ENCODE assay signal across 10 cellular contexts in the genomic region with DNA sequence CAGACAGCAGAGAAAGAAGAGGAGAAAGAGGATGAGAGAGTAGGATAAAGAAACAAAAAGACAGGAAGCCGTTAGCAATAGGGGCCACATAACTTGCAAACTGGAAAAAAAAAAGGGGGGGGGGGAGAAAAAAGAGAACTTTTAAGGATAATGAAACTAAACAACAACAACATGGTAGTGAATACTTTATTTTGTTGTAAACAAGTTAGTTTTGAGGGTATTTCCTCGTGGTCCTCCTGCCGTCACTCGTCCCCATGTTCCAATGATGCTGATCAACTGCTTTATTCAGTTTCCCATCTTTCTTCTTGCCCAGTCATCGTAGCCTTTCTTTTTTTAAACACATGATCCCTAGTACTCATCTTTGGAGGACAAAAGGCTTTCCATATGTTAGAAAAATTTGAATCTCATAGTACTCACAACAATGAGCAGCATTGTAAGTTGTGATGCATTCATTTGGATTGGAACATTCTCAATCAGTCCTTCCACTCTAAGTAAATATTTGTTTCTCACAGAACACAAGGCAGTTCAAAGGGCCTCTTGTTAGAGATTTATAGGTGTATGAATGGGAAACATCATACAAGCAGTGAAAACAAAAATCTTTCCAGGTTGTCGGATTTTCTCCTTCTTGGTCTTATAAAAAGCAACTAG. TPM values are rescaled to one million over a fixed set of nuclear protein-coding genes. Genes with fewer than 3 reads are reported as not detected.
DNase-seq lines count a peak whose midpoint lies in the region; ATAC-seq and TF ChIP-seq lines count a peak whose summit lies in the region.
"Had no signal": no experiment of that assay in that cellular context is flagged by ENCODE, and none has a peak within 500 bp of the region (broad histone marks: within the 10 kb centered on the region; RNA-seq: fewer than 3 reads in every experiment).

No MANE protein-coding gene starts in this region.

- peaks cover 16% of the 10 kb centered on the region for H3K36me3 ChIP-seq in mammary epithelial cell (ENCODE audit: insufficient read depth, low read length)

- no peaks in the 10 kb centered on the region for H3K27me3 ChIP-seq in mammary epithelial cell (ENCODE audit: insufficient read depth, low read length)

- H3K9me3 ChIP-seq in mammary epithelial cell (replicated peaks; ENCODE audit: insufficient read depth, low read length): no peaks in the 10 kb centered on the region

- peak; percentile 82 for DNase-seq in COLO829 (ENCODE audit: low spot score)
- peak; percentile 72 for DNase-seq in NCI-H1048 (lab: John Stamatoyannopoulos, UW)
- DNase-seq in mammary epithelial cell: peak; percentile 39
- DNase-seq in midbrain (lab: John Stamatoyannopoulos, UW): peak; percentile 9
- no peak for DNase-seq in posterior vena cava (ENCODE audit: low spot score)
- DNase-seq in SKM-1 (lab: John Stamatoyannopoulos, UW; ENCODE audit: unreplicated experiment): no peak
- no peak for DNase-seq in activated CD4-positive, CD25-positive, alpha-beta regulatory T cell (lab: John Stamatoyannopoulos, UW)
- DNase-seq: small intestine had no signal

- CTCF ChIA-PET in mammary epithelial cell (lab: Charles Lee; ENCODE audit: low non-redundant PET): no interaction called here

- TF ChIP-seq CTCF in mammary epithelial cell (conservative IDR thresholded peaks at IDR 0.05 in 1 of 2, IDR thresholded peaks at IDR 0.05 in 1 of 2; ENCODE audit: extremely low read depth in 1 of 2, insufficient read depth in 1 of 2, low read depth in 1 of 2, low read length in 2 of 2): no peak

- dilution Hi-C loops in mammary epithelial cell (cut with HindIII; ENCODE audit: low sequenced_read_pairs): no loop called here

- H4K20me1 ChIP-seq in mammary epithelial cell (ENCODE audit: insufficient read depth, low read length): no peaks in the 10 kb centered on the region

- H3K4me1 ChIP-seq in mammary epithelial cell (ENCODE audit: insufficient read depth, low read length): peaks cover 62% of the 10 kb centered on the region

- in situ Hi-C loops in mammary epithelial cell (cut with MboI; ENCODE audit: low sequenced_read_pairs in 2 of 2): no loop called here

- no peak for ATAC-seq in GM19023 (IDR thresholded peaks at IDR 0.05; ENCODE audit: unreplicated experiment)

- H3K27ac ChIP-seq in mammary epithelial cell (ENCODE audit: insufficient read depth, low read depth, low read length): peak overlapping the region; percentile 88

- no peak overlapping the region for H2AFZ ChIP-seq in mammary epithelial cell (ENCODE audit: low read depth, low read length)

- no peak overlapping the region for H3K9ac ChIP-seq in mammary epithelial cell (ENCODE audit: insufficient read depth, low read length)

- H3K4me3 ChIP-seq in mammary epithelial cell (replicated peaks in 1 of 3; ENCODE audit: insufficient read depth in 1 of 3, low read depth in 2 of 3, low read length in 3 of 3): no peak overlapping the region

- intact Hi-C loops in mammary epithelial cell (cut with micrococcal nuclease) (no loop called here), posterior vena cava (cut with DNase I) (no loop called here)

- H3K4me2 ChIP-seq in mammary epithelial cell (ENCODE audit: insufficient read depth, low read depth, low read length): no peak overlapping the region

- WGBS in mammary epithelial cell (ENCODE audit: low coverage, missing lambda C conversion rate): 96% methylated on average over 5 of the region's 6 CpGs

- no TSS peak for BruUV-seq in mammary epithelial cell (replicated peaks; lab: Mats Ljungman, UMichigan)

- peaks cover 19% of the 10 kb centered on the region for H3K79me2 ChIP-seq in mammary epithelial cell (ENCODE audit: insufficient read depth, low read length)

RNA-seq across cellular contexts. Expression of a gene that starts 8.5 kb away (rescaled TPM):
- total RNA-seq in mammary epithelial cell: 100 to 1,000 TPM; 121 to 246 TPM
- polyA plus RNA-seq in mammary epithelial cell: 285 TPM
- polyA minus RNA-seq in mammary epithelial cell: 178 TPM
- total RNA-seq in posterior vena cava: 100 to 1,000 TPM; 106 to 219 TPM
- polyA plus RNA-seq: CD14-positive monocyte had no signal

RNA-seq across cellular contexts. Expression of a gene that starts 35.5 kb away (rescaled TPM):
- total RNA-seq in mammary epithelial cell: not detected
- not detected for polyA plus RNA-seq in mammary epithelial cell
- polyA minus RNA-seq in mammary epithelial cell: not detected
- total RNA-seq in posterior vena cava: 1 to 10 TPM; 5.6 to 6.6 TPM
- polyA plus RNA-seq: CD14-positive monocyte had no signal

Comparison
In these comparisons a context has a peak if more than half of its experiments do, and no peak if none do; other contexts are left out.
1. DNase-seq: peak in COLO829 (single experiment), NCI-H1048 (single experiment), mammary epithelial cell (single experiment) and midbrain (single experiment); none in posterior vena cava (single experiment), SKM-1 (single experiment) and activated CD4-positive, CD25-positive, alpha-beta regulatory T cell (0 of 4).
2. RNA of a gene that starts 35.5 kb away (total RNA-seq): 5.6 to 6.6 TPM in posterior vena cava; not detected in mammary epithelial cell; every median in the first group is over 4 times any median in the second.